ENCODE assay signal across 2 cellular contexts in the genomic region with DNA sequence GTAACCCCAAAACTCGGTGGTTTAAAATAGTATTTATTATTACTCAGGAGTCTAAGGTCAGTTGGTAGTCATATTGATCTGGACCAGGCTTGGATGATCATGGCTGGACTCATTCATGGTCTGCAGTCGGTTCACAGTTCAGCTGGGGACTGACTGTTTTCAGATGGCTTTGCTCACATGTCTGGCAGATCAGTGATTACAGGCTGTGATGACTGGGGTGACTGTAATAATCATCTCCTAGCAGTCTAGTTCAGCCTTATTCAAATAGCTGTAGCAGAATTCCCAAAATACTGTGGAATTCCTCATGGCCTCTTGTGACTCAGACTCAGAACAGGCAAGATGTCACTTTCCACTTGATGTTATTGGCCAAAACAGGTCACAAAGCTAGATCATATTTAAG.
TF ChIP-seq lines count a peak whose summit lies in the region.

No MANE protein-coding gene starts in this region.

TF ChIP-seq in GM12891, 5 proteins besides CTCF, POLR2A, EP300 and RAD21:
- no peak for TF ChIP-seq TAF1 (IDR thresholded peaks at IDR 0.05; ENCODE audit: low read depth, low read length)
- no peak for TF ChIP-seq SPI1 (IDR thresholded peaks at IDR 0.05; ENCODE audit: low read depth, low read length)
- TF ChIP-seq POU2F2 (IDR thresholded peaks at IDR 0.05; ENCODE audit: low read depth, low read length) = no peak
- no peak for TF ChIP-seq PAX5 (IDR thresholded peaks at IDR 0.05; ENCODE audit: insufficient read depth, low read length, severe bottlenecking)
- TF ChIP-seq POLR2AphosphoS5 (IDR thresholded peaks at IDR 0.05; ENCODE audit: low read depth, low read length) = no peak

TF ChIP-seq in HepG2, 621 proteins besides CTCF, POLR2A, EP300 and RAD21:
- TF ChIP-seq HDAC6 (IDR thresholded peaks at IDR 0.05; ENCODE audit: low read depth, low read length) = no peak
- TF ChIP-seq PHB2 (IDR thresholded peaks at IDR 0.05; ENCODE audit: partially characterized antibody) = no peak
- TF ChIP-seq PPARG (CRISPR knock-in tag; conservative IDR thresholded peaks at IDR 0.05) = no peak
- no peak for TF ChIP-seq SIN3A (IDR thresholded peaks at IDR 0.05; ENCODE audit: borderline replicate concordance, low read depth, low read length)
- no peak for TF ChIP-seq HDAC2 (CRISPR knock-in tag; IDR thresholded peaks at IDR 0.05)
- TF ChIP-seq ZNF652 (CRISPR knock-in tag; IDR thresholded peaks at IDR 0.05; ENCODE audit: borderline replicate concordance, low read depth) = no peak
- TF ChIP-seq TGIF2 (CRISPR knock-in tag; IDR thresholded peaks at IDR 0.05) = no peak
- TF ChIP-seq MTA3 (CRISPR knock-in tag; IDR thresholded peaks at IDR 0.05) = no peak
- TF ChIP-seq HNRNPLL (IDR thresholded peaks at IDR 0.05; ENCODE audit: low read depth, low read length, poor library complexity, severe bottlenecking) = no peak
- TF ChIP-seq NR0B2 (CRISPR knock-in tag; IDR thresholded peaks at IDR 0.05) = no peak
